Comparison of ENCODE assay signal across 9 cellular contexts in genomic region chr7:47581442-47581820, GRCh38. TPM values are rescaled to one million over a fixed set of nuclear protein-coding genes. Genes with fewer than 3 reads are reported as not detected.
A peak's percentile ranks its signal among the peaks of the same experiment; 100 is the strongest.
DNase-seq lines count a peak whose midpoint lies in the region; ATAC-seq and TF ChIP-seq lines count a peak whose summit lies in the region.
"Had no signal": no experiment of that assay in that cellular context is flagged by ENCODE, and none has a peak within 500 bp of the region (broad histone marks: within the 10 kb centered on the region; RNA-seq: fewer than 3 reads in every experiment).

No MANE protein-coding gene starts in this region.

- H3K36me3 ChIP-seq in BLaER1 = no peaks in the 10 kb centered on the region
- H3K36me3 ChIP-seq in PC-9 (ENCODE audit: low read depth) = peaks cover 13% of the 10 kb centered on the region

- H3K9me2 ChIP-seq in PC-9 (ENCODE audit: insufficient read depth) = no peaks in the 10 kb centered on the region

- H3K4me3 Mint-ChIP-seq in activated naive CD4-positive, alpha-beta T cell treated with anti-CD3 and anti-CD28 coated beads for 36 hours = no peak overlapping the region

- H3K79me2 ChIP-seq in PC-9 (ENCODE audit: low read depth) = peaks cover 77% of the 10 kb centered on the region

- TF ChIP-seq CTCF in PC-9 (conservative IDR thresholded peaks at IDR 0.05) (no peak), fibroblast of pulmonary artery (IDR thresholded peaks at IDR 0.05; ENCODE audit: low read length, missing control alignments) (no peak), omental fat pad (IDR thresholded peaks at IDR 0.05) (no peak)

- POLR2A ChIA-PET in PC-9 (lab: Charles Lee; ENCODE audit: unreplicated experiment) = no interaction called here

- CTCF ChIA-PET in PC-9 (lab: Charles Lee) = interaction anchor here (0.6 kb wide), 3 partner anchors 179 to 238 kb away, joined by 3 to 9 read pairs (median 9); no protein-coding TSS in a partner anchor
- CTCF ChIA-PET in activated naive CD4-positive, alpha-beta T cell treated with anti-CD3 and anti-CD28 coated beads for 36 hours (lab: Charles Lee) = no interaction called here

- H3K4me3 ChIP-seq in BLaER1 (peak overlapping the region; percentile 79), PC-9 (peak overlapping the region; percentile 65), fibroblast of pulmonary artery (replicated peaks; ENCODE audit: low read depth, low read length) (peak overlapping the region; percentile 81)

- H2AFZ ChIP-seq in PC-9 = peak overlapping the region; percentile 74

- H3K27ac Mint-ChIP-seq in activated naive CD4-positive, alpha-beta T cell treated with anti-CD3 and anti-CD28 coated beads for 36 hours = no peak overlapping the region

- H3K27me3 Mint-ChIP-seq in activated naive CD4-positive, alpha-beta T cell treated with anti-CD3 and anti-CD28 coated beads for 36 hours (ENCODE audit: low read depth) = peaks cover 38% of the 10 kb centered on the region

- no peak for DNase-seq in PC-9
- no peak for DNase-seq in fibroblast of pulmonary artery (ENCODE audit: low read depth)
- no peak for DNase-seq in omental fat pad (ENCODE audit: low spot score)
- DNase-seq in COR-L47 (lab: John Stamatoyannopoulos, UW) = no peak
- DNase-seq in dedifferentiated amniotic fluid mesenchymal stem cell (ENCODE audit: extremely low spot score) = no peak
- DNase-seq in activated naive CD4-positive, alpha-beta T cell treated with anti-CD3 and anti-CD28 coated beads for 36 hours = no peak
- DNase-seq: stimulated activated CD4-positive, alpha-beta T cell treated with anti-CD3 and anti-CD28 coated beads, Interleukin-2, amount 100 ng/mL, for 24 hours had no signal

- H3K4me2 ChIP-seq in BLaER1 = peak overlapping the region; percentile 100
- H3K4me2 ChIP-seq in PC-9 = peak overlapping the region; percentile 86

- H3K9ac ChIP-seq in BLaER1 = peak overlapping the region; percentile 83

- no peaks in the 10 kb centered on the region; the same call in 1 of the 2 replicates for H3K9me3 ChIP-seq in BLaER1
- no peaks in the 10 kb centered on the region for H3K9me3 ChIP-seq in PC-9 (ENCODE audit: insufficient read depth, low read depth)

- no peaks in the 10 kb centered on the region for H3K9me3 Mint-ChIP-seq in activated naive CD4-positive, alpha-beta T cell treated with anti-CD3 and anti-CD28 coated beads for 36 hours

- H4K20me1 ChIP-seq in BLaER1 (no peaks in the 10 kb centered on the region), PC-9 (ENCODE audit: insufficient read depth) (no peaks in the 10 kb centered on the region)

- peak; percentile 15 for ATAC-seq in omental fat pad (ENCODE audit: low FRiP score)
- ATAC-seq in HG02973 (IDR thresholded peaks at IDR 0.05; ENCODE audit: unreplicated experiment) = no peak

- H3F3A ChIP-seq in PC-9 (ENCODE audit: insufficient read depth, low read depth) = peaks cover 71% of the 10 kb centered on the region

- peak overlapping the region; percentile 80 for H3K27ac ChIP-seq in BLaER1
- peak overlapping the region; percentile 87 for H3K27ac ChIP-seq in PC-9

- peaks cover 4% of the 10 kb centered on the region for H3K4me1 Mint-ChIP-seq in activated naive CD4-positive, alpha-beta T cell treated with anti-CD3 and anti-CD28 coated beads for 36 hours (ENCODE audit: low read depth)

- intact Hi-C loops in PC-9 (cut with micrococcal nuclease; ENCODE audit: unreplicated experiment) = loop anchor here (1.0 kb wide), 1 partner anchor 238 kb away; no protein-coding TSS in a partner anchor
- intact Hi-C loops in activated naive CD4-positive, alpha-beta T cell treated with anti-CD3 and anti-CD28 coated beads for 36 hours (cut with micrococcal nuclease) = no loop called here

- H3K4me1 ChIP-seq in BLaER1 (peaks cover 52% of the 10 kb centered on the region), PC-9 (replicated peaks; ENCODE audit: insufficient read depth) (peaks cover 80% of the 10 kb centered on the region)

- BruUV-seq in PC-9 (replicated peaks; lab: Mats Ljungman, UMichigan) = no TSS peak

- H3K27me3 ChIP-seq in BLaER1 (peaks cover 41% of the 10 kb centered on the region), PC-9 (ENCODE audit: insufficient read depth, low read depth) (no peaks in the 10 kb centered on the region)

- H3K36me3 Mint-ChIP-seq in activated naive CD4-positive, alpha-beta T cell treated with anti-CD3 and anti-CD28 coated beads for 36 hours (ENCODE audit: low read depth) = no peaks in the 10 kb centered on the region

RNA-seq across cellular contexts. Expression of gene TNS3, which starts 0.5 kb away (rescaled TPM):
- 111 and 143 TPM in 2 replicates for total RNA-seq in PC-9 (2021)
- 100 to 1,000 TPM in 2 of 4 donors, 10 to 100 TPM in 2; 70.9 to 112 (median 98.6) TPM for total RNA-seq in omental fat pad
- total RNA-seq in activated naive CD4-positive, alpha-beta T cell treated with anti-CD3 and anti-CD28 coated beads for 36 hours = under 1 TPM; 0.12 to 0.19 TPM

Comparison
In these comparisons a context has a peak if more than half of its experiments do, and no peak if none do; other contexts are left out.
1. RNA of gene TNS3, which starts 0.5 kb away (total RNA-seq): 111 to 143 TPM in PC-9 and 70.9 to 112 TPM in omental fat pad; 0.12 to 0.19 TPM in activated naive CD4-positive, alpha-beta T cell treated with anti-CD3 and anti-CD28 coated beads for 36 hours; every median in the first group is over 10 times any median in the second.
2. Peak in every context shown above with its lines, with median percentiles within 50 percentile points of each other: H3K4me3 ChIP-seq.